Comparison of ENCODE assay signal across 1 cellular context in the genomic region with DNA sequence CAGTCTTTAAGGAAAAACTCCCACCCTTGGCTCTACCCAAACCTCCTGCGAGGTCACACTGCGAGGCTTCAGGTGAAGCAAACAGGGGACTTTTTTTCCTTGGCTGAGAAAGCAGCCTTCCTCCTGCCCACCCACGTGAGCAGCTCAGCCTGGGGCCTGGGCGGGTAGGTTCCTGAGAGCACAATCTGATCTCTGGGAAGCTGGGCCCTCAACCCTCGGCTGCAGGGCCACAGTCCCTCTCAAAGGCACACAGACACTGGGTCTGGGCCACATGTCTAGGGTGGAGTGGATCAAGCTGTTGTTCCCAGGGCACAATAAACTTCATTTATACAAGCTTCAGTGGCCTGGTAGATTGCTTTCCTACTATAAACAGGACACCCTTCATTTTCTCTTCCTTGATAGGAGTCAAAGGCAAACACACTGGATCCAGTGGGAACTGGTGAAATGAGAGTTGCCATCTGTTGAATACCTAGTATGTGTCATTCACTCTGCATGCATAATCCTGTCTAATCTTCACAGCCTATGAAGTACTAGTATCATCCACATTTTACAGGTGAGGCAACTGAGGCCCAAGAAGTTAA.
TF ChIP-seq lines count a peak whose summit lies in the region.

No MANE protein-coding gene starts in this region.

TF ChIP-seq in HEK293, 187 proteins besides CTCF, POLR2A, EP300 and RAD21 (continued from another document):
- TF ChIP-seq, protein P1, sequence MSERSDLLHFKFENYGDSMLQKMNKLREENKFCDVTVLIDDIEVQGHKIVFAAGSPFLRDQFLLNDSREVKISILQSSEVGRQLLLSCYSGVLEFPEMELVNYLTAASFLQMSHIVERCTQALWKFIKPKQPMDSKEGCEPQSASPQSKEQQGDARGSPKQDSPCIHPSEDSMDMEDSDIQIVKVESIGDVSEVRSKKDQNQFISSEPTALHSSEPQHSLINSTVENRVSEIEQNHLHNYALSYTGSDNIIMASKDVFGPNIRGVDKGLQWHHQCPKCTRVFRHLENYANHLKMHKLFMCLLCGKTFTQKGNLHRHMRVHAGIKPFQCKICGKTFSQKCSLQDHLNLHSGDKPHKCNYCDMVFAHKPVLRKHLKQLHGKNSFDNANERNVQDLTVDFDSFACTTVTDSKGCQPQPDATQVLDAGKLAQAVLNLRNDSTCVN (tag by site-specific recombination; optimal IDR thresholded peaks at IDR 0.05): no peak
- TF ChIP-seq KLF1 (tag by site-specific recombination; IDR thresholded peaks at IDR 0.05): 0 out of 2 replicates have a peak, but pooled peaks have one; percentile 11
- TF ChIP-seq HOXD13 (CRISPR knock-in tag; IDR thresholded peaks at IDR 0.05; ENCODE audit: borderline replicate concordance): no peak
- TF ChIP-seq, protein P2, sequence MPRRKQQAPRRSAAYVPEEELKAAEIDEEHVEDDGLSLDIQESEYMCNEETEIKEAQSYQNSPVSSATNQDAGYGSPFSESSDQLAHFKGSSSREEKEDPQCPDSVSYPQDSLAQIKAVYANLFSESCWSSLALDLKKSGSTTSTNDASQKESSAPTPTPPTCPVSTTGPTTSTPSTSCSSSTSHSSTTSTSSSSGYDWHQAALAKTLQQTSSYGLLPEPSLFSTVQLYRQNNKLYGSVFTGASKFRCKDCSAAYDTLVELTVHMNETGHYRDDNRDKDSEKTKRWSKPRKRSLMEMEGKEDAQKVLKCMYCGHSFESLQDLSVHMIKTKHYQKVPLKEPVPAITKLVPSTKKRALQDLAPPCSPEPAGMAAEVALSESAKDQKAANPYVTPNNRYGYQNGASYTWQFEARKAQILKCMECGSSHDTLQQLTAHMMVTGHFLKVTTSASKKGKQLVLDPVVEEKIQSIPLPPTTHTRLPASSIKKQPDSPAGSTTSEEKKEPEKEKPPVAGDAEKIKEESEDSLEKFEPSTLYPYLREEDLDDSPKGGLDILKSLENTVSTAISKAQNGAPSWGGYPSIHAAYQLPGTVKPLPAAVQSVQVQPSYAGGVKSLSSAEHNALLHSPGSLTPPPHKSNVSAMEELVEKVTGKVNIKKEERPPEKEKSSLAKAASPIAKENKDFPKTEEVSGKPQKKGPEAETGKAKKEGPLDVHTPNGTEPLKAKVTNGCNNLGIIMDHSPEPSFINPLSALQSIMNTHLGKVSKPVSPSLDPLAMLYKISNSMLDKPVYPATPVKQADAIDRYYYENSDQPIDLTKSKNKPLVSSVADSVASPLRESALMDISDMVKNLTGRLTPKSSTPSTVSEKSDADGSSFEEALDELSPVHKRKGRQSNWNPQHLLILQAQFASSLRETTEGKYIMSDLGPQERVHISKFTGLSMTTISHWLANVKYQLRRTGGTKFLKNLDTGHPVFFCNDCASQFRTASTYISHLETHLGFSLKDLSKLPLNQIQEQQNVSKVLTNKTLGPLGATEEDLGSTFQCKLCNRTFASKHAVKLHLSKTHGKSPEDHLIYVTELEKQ (tag by site-specific recombination; IDR thresholded peaks at IDR 0.05; ENCODE audit: borderline replicate concordance): no peak
- TF ChIP-seq ZNF670 (tag by site-specific recombination; IDR thresholded peaks at IDR 0.05; ENCODE audit: low read depth): no peak
- TF ChIP-seq SCRT2 (tag by site-specific recombination; IDR thresholded peaks at IDR 0.05): peak; percentile 91
- no peak for TF ChIP-seq MEIS1 (CRISPR knock-in tag; IDR thresholded peaks at IDR 0.05; ENCODE audit: borderline replicate concordance)
- no peak for TF ChIP-seq ZNF621 (tag by site-specific recombination; IDR thresholded peaks at IDR 0.05)
- TF ChIP-seq SCRT1 (tag by site-specific recombination; IDR thresholded peaks at IDR 0.05; ENCODE audit: borderline replicate concordance): peak; percentile 87
- TF ChIP-seq, protein P3, sequence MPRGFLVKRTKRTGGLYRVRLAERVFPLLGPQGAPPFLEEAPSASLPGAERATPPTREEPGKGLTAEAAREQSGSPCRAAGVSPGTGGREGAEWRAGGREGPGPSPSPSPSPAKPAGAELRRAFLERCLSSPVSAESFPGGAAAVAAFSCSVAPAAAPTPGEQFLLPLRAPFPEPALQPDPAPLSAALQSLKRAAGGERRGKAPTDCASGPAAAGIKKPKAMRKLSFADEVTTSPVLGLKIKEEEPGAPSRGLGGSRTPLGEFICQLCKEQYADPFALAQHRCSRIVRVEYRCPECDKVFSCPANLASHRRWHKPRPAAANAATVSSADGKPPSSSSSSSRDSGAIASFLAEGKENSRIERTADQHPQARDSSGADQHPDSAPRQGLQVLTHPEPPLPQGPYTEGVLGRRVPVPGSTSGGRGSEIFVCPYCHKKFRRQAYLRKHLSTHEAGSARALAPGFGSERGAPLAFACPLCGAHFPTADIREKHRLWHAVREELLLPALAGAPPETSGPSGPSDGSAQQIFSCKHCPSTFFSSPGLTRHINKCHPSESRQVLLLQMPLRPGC (tag by site-specific recombination; IDR thresholded peaks at IDR 0.05): no peak
- no peak for TF ChIP-seq SP3 (tag by site-specific recombination; IDR thresholded peaks at IDR 0.05)
- TF ChIP-seq GLI4 (tag by site-specific recombination; IDR thresholded peaks at IDR 0.05): no peak
- no peak for TF ChIP-seq ZSCAN23 (tag by site-specific recombination; IDR thresholded peaks at IDR 0.05)
- TF ChIP-seq ZFHX2 (tag by site-specific recombination; conservative IDR thresholded peaks at IDR 0.05): peak; percentile 37; the same call in 1 of the 2 replicates
- TF ChIP-seq BCL11B (tag by site-specific recombination; IDR thresholded peaks at IDR 0.05; ENCODE audit: low read depth): no peak
- TF ChIP-seq GLIS1 (tag by site-specific recombination; IDR thresholded peaks at IDR 0.05): no peak
- TF ChIP-seq, protein P4, sequence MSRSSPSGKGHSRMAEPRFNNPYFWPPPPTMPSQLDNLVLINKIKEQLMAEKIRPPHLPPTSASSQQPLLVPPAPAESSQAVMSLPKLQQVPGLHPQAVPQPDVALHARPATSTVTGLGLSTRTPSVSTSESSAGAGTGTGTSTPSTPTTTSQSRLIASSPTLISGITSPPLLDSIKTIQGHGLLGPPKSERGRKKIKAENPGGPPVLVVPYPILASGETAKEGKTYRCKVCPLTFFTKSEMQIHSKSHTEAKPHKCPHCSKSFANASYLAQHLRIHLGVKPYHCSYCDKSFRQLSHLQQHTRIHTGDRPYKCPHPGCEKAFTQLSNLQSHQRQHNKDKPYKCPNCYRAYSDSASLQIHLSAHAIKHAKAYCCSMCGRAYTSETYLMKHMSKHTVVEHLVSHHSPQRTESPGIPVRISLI (tag by site-specific recombination; IDR thresholded peaks at IDR 0.05): no peak
TF ChIP-seq in HEK293: peak in this region for 4.
